Comparison of ENCODE assay signal across 1 cellular context in genomic region chr21:42638266-42638863, GRCh38.
TF ChIP-seq lines count a peak whose summit lies in the region.

No MANE protein-coding gene starts in this region.

TF ChIP-seq in H1, 55 proteins besides CTCF, POLR2A, EP300 and RAD21 (continued from another document):
- no peak for TF ChIP-seq CTBP2 (IDR thresholded peaks at IDR 0.05; ENCODE audit: borderline replicate concordance, insufficient read depth, insufficient read length, low read length)
- TF ChIP-seq POLR2AphosphoS5 (IDR thresholded peaks at IDR 0.05; ENCODE audit: low read depth, low read length): no peak
- no peak for TF ChIP-seq POU5F1 (IDR thresholded peaks at IDR 0.05; ENCODE audit: low read depth, low read length)
- no peak for TF ChIP-seq BCL11A (IDR thresholded peaks at IDR 0.05; ENCODE audit: low read depth in 2 of 2, low read length in 2 of 2)
- no peak for TF ChIP-seq RFX5 (IDR thresholded peaks at IDR 0.05; ENCODE audit: borderline replicate concordance, low read depth, low read length)
- no peak for TF ChIP-seq ASH2L (IDR thresholded peaks at IDR 0.05; ENCODE audit: low read length)
- TF ChIP-seq GTF2F1 (IDR thresholded peaks at IDR 0.05; ENCODE audit: borderline replicate concordance, low read depth, low read length): no peak
- TF ChIP-seq SIX5 (IDR thresholded peaks at IDR 0.05; ENCODE audit: low read depth, low read length): no peak
- no peak for TF ChIP-seq SUZ12 (IDR thresholded peaks at IDR 0.05; ENCODE audit: low read length)
- no peak for TF ChIP-seq NRF1 (IDR thresholded peaks at IDR 0.05; ENCODE audit: low read depth, low read length)
- no peak for TF ChIP-seq JUND (IDR thresholded peaks at IDR 0.05; ENCODE audit: low read length)
- TF ChIP-seq E2F6 (IDR thresholded peaks at IDR 0.05): no peak
- no peak for TF ChIP-seq KDM4A (IDR thresholded peaks at IDR 0.05; ENCODE audit: low read depth, low read length, severe bottlenecking)
